In the genomic region with DNA sequence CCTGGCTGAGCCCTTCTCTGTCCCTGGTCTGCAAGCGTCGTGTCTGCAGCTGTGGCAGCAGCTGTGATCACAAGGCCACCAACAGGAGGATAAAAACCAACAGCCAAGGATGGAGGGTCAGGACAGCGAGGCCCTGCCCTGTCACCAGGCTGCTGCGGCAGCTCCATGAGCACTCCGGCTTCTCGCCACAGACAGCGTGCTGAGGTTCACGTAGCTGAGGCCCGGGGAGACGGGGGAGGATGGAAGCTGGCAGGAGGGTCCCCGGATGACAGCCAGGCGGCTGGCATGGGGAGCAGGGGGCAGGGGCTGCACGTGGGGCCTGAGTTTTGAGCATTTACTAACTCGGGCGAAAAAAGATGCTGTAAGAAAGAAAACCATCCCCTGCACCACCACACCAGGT, we compare ENCODE assay signal across 24 cellular contexts. TPM values are rescaled to one million over a fixed set of nuclear protein-coding genes. Genes with fewer than 3 reads are reported as not detected.
DNase-seq lines count a peak whose midpoint lies in the region; ATAC-seq and TF ChIP-seq lines count a peak whose summit lies in the region.
"Had no signal": no experiment of that assay in that cellular context is flagged by ENCODE, and none has a peak within 500 bp of the region (broad histone marks: within the 10 kb centered on the region; RNA-seq: fewer than 3 reads in every experiment).

No MANE protein-coding gene starts in this region.

- no peak overlapping the region for H3K4me3 ChIP-seq in right cardiac atrium (ENCODE audit: low read length)
- H3K4me3 ChIP-seq in right atrium auricular region, result no peak overlapping the region
- H3K4me3 ChIP-seq: lower lobe of right lung, testis had no signal

- H3K27me3 ChIP-seq in right cardiac atrium (ENCODE audit: control insufficient read depth, insufficient read depth) (no peaks in the 10 kb centered on the region), right atrium auricular region (no peaks in the 10 kb centered on the region)
- H3K27me3 ChIP-seq: testis had no signal

- 92% methylated on average over 15 of the region's 15 CpGs for WGBS in right cardiac atrium

- TF ChIP-seq CTCF in right atrium auricular region (IDR thresholded peaks at IDR 0.05), result no peak

- peaks cover 3% of the 10 kb centered on the region for H3K36me3 ChIP-seq in right atrium auricular region

- ATAC-seq in right cardiac atrium, result no peak
- no peak for ATAC-seq in HG02763 (IDR thresholded peaks at IDR 0.05; ENCODE audit: unreplicated experiment)
- no peak for ATAC-seq in GM18861 (IDR thresholded peaks at IDR 0.05; ENCODE audit: unreplicated experiment)
- no peak for ATAC-seq in HG03521 (IDR thresholded peaks at IDR 0.05; ENCODE audit: unreplicated experiment)
- ATAC-seq: lower lobe of right lung; naive thymus-derived CD8-positive, alpha-beta T cell; Panc1 had no signal

- H3K9me3 ChIP-seq in right cardiac atrium (ENCODE audit: control insufficient read depth, low read length), result no peaks in the 10 kb centered on the region
- H3K9me3 ChIP-seq in right atrium auricular region, result no peaks in the 10 kb centered on the region
- H3K9me3 ChIP-seq: lower lobe of right lung, testis had no signal

- peaks cover 6% of the 10 kb centered on the region for H3K4me1 ChIP-seq in right cardiac atrium (ENCODE audit: control insufficient read depth, insufficient read depth, low read length)
- peaks cover 0 to 69% of the 10 kb centered on the region in 2 donors for H3K4me1 ChIP-seq in right atrium auricular region

- DNase-seq in right cardiac atrium (peak in 2 of 3 donors; percentile 32 to 48), right atrium auricular region (ENCODE audit: low spot score) (no peak), epithelial cell of prostate (ENCODE audit: low read depth, low spot score) (no peak)
- DNase-seq: ACHN; activated CD4-positive, alpha-beta T cell treated with anti-CD3 and anti-CD28 coated beads for 48 hours; activated effector memory CD4-positive, alpha-beta T cell treated with anti-CD3 and anti-CD28 coated beads, Interleukin-2, amount 50 U/mL, for 16 hours; activated naive CD8-positive, alpha-beta T cell treated with anti-CD3 and anti-CD28 coated beads, Interleukin-2, amount 10 ng/mL, durations not matched to agents 7 days and 5 days; activated T-cell treated with anti-CD3 and anti-CD28 coated beads, Interleukin-2, amount 50 U/mL, for 24 hours; dermis blood vessel endothelial cell; DMS153; kidney glomerular epithelial cell; lower lobe of right lung; naive thymus-derived CD8-positive, alpha-beta T cell; NCI-H1048; NCI-H2107; NCI-H345; SIG-M5; T1000; testis had no signal

- intact Hi-C loops in right cardiac atrium (cut with DNase I), result no loop called here

- H3K27ac ChIP-seq in right cardiac atrium (ENCODE audit: low read length) (no peak overlapping the region), right atrium auricular region (no peak overlapping the region), angular gyrus (ENCODE audit: low read depth, low read length) (peak overlapping the region; percentile 38), epithelial cell of prostate (peak overlapping the region; percentile 93)
- H3K27ac ChIP-seq: lower lobe of right lung, testis had no signal

RNA-seq across cellular contexts. Expression of a gene that starts 5.4 kb away (rescaled TPM):
- total RNA-seq in right cardiac atrium (1 to 10 TPM; 2.1 to 5.6 (median 2.4) TPM), right atrium auricular region (1 to 10 TPM; 2.1 to 3.6 TPM)
- polyA plus RNA-seq in right cardiac atrium, result 2.2 TPM

RNA-seq across cellular contexts. Expression of a gene that starts 5.8 kb away (rescaled TPM):
- 10 to 100 TPM; 42.0 to 61.0 (median 52.4) TPM for total RNA-seq in right cardiac atrium
- polyA plus RNA-seq in right cardiac atrium, result 66.8 TPM
- 10 to 100 TPM; 43.7 to 71.6 TPM for total RNA-seq in right atrium auricular region

Comparison
In these comparisons a context has a peak if more than half of its experiments do, and no peak if none do; other contexts are left out.
1. DNase-seq: peak in right cardiac atrium (2 of 3); none in right atrium auricular region (single experiment) and epithelial cell of prostate (single experiment).
2. H3K27ac ChIP-seq: peak in angular gyrus (single experiment) and epithelial cell of prostate (single experiment); none in right cardiac atrium (single experiment) and right atrium auricular region (0 of 2).